18 cellular contexts compared by ENCODE assay signal in the genomic region with DNA sequence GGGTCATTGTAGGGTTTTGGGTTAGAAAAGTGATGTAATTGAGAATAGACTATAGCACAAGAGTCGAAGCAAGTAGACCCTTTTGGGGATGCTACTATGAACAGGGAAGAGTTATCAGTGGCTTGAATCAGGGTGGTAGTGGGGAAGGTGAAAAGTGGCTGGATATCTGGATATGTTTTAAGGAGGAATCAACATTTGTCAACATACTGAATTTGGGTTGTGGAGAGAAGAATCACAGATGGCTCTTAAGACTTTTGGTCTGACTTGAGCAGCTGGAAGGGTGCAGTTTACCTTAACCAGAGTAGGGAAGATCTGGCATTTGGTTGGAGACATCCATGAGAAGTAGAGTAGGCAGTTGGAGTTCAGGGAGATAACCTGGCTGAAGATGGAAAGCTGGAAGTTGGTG. TPM values are rescaled to one million over a fixed set of nuclear protein-coding genes. Genes with fewer than 3 reads are reported as not detected.
A peak's percentile ranks its signal among the peaks of the same experiment; 100 is the strongest.
DNase-seq lines count a peak whose midpoint lies in the region; ATAC-seq, FAIRE-seq and TF ChIP-seq lines count a peak whose summit lies in the region.
"Had no signal": no experiment of that assay in that cellular context is flagged by ENCODE, and none has a peak within 500 bp of the region (broad histone marks: within the 10 kb centered on the region; RNA-seq: fewer than 3 reads in every experiment).

No MANE protein-coding gene starts in this region.

- H2AFZ ChIP-seq in SK-N-SH (ENCODE audit: low read depth) (no peak overlapping the region), K562 (ENCODE audit: low read depth, low read length) (no peak overlapping the region)

- no peaks in the 10 kb centered on the region for H3K9me1 ChIP-seq in K562 (ENCODE audit: control insufficient read depth, insufficient read depth, low read length)

- H3K27ac ChIP-seq in SK-N-SH (ENCODE audit: low read depth in 2 of 2, low read length in 1 of 2) (no peak overlapping the region), K562 (ENCODE audit: extremely low read depth, low read depth, low read length) (no peak overlapping the region)

- WGBS in SK-N-SH (ENCODE audit: low lambda C conversion rate), result 96% methylated on average over 1 of the region's 1 CpG
- 0% methylated on average over 1 of the region's 1 CpG for WGBS in K562 (ENCODE audit: insufficient coverage, low coverage, missing lambda C conversion rate)

- peak overlapping the region; percentile 2; the same call in 1 of the 2 replicates for H3K27ac Mint-ChIP-seq in HFFc6

- no peaks in the 10 kb centered on the region for H3K9me2 ChIP-seq in SK-N-SH

- H3K27me3 ChIP-seq in SK-N-SH (ENCODE audit: insufficient read depth) (no peaks in the 10 kb centered on the region), K562 (ENCODE audit: control insufficient read depth in 2 of 2, insufficient read depth in 2 of 2, low read length in 2 of 2) (no peaks in the 10 kb centered on the region)
- H3K27me3 ChIP-seq: BE2C had no signal

- H3K4me1 ChIP-seq in SK-N-SH (ENCODE audit: control insufficient read depth in 1 of 2, insufficient read depth in 2 of 2, low read depth in 1 of 2, low read length in 1 of 2) (no peaks in the 10 kb centered on the region), K562 (replicated peaks in 1 of 2; ENCODE audit: control insufficient read depth in 2 of 2, insufficient read depth in 2 of 2, low read length in 2 of 2) (no peaks in the 10 kb centered on the region)
- H3K4me1 ChIP-seq: BE2C had no signal

- peaks cover 15% of the 10 kb centered on the region for H3K4me1 Mint-ChIP-seq in HFFc6 (ENCODE audit: low read depth)

- ATAC-seq in SK-N-SH treated with all-trans-retinoic acid at 6 μM for 48 hours, result no peak
- ATAC-seq in K562, result no peak
- no peak for ATAC-seq in GM19397 (IDR thresholded peaks at IDR 0.05; ENCODE audit: unreplicated experiment)

- BruUV-seq in K562 (replicated peaks; lab: Mats Ljungman, UMichigan), result no TSS peak

- TF ChIP-seq POLR2A in K562 (conservative IDR thresholded peaks at IDR 0.05), result peak; percentile 54

- TF ChIP-seq RAD21 in SK-N-SH (IDR thresholded peaks at IDR 0.05; ENCODE audit: low read length) (no peak), K562 (CRISPR knock-in tag; conservative IDR thresholded peaks at IDR 0.05 in 1 of 2, IDR thresholded peaks at IDR 0.05 in 1 of 2) (no peak)

- no peaks in the 10 kb centered on the region; the same call in 1 of the 2 replicates for H3K27me3 Mint-ChIP-seq in HFFc6 (ENCODE audit: insufficient read depth)

- H3K79me2 ChIP-seq in SK-N-SH (ENCODE audit: insufficient read depth) (no peaks in the 10 kb centered on the region), K562 (ENCODE audit: control insufficient read depth, insufficient read depth, low read length) (no peaks in the 10 kb centered on the region)

- H4K20me1 ChIP-seq in SK-N-SH (ENCODE audit: insufficient read depth) (no peaks in the 10 kb centered on the region), K562 (replicated peaks; ENCODE audit: control insufficient read depth, insufficient read depth, low read length) (no peaks in the 10 kb centered on the region)

- no peak for TF ChIP-seq CTCF in SK-N-SH (IDR thresholded peaks at IDR 0.05)
- no peak for TF ChIP-seq CTCF in HFFc6 (IDR thresholded peaks at IDR 0.05)
- no peak for TF ChIP-seq CTCF in K562 (IDR thresholded peaks at IDR 0.05 in 2 of 3, conservative IDR thresholded peaks at IDR 0.05 in 1 of 3; ENCODE audit: insufficient read depth in 2 of 3, low read depth in 1 of 3, low read length in 3 of 3)

- TF ChIP-seq EP300 in SK-N-SH (IDR thresholded peaks at IDR 0.05; ENCODE audit: borderline replicate concordance in 1 of 2, low read depth in 1 of 2, low read length in 1 of 2) (no peak), K562 (IDR thresholded peaks at IDR 0.05; ENCODE audit: low read length) (no peak)

- no peak for FAIRE-seq in K562 (lab: Jason Lieb, UNC)
- FAIRE-seq: H1 had no signal

- CTCF ChIA-PET in SK-N-SH (lab: Yijun Ruan, JAX) (interaction anchor here (0.6 to 0.7 kb wide), 2 partner anchors 536 to 551 kb away, joined by 3 read pairs; no protein-coding TSS in a partner anchor), K562 (lab: Yijun Ruan, JAX; ENCODE audit: low intra/inter-chr PET ratio) (no interaction called here)

- no peak overlapping the region for H3K4me3 ChIP-seq in SK-N-SH (ENCODE audit: low read depth in 2 of 2, low read length in 1 of 2)
- no peak overlapping the region for H3K4me3 ChIP-seq in K562

- H3K36me3 ChIP-seq in SK-N-SH (replicated peaks in 1 of 2; ENCODE audit: control insufficient read depth in 1 of 2, insufficient read depth in 2 of 2, low read length in 1 of 2) (peaks cover 14 to 32% of the 10 kb centered on the region in 2 experiments), K562 (ENCODE audit: control insufficient read depth, insufficient read depth, low read length) (no peaks in the 10 kb centered on the region)
- H3K36me3 ChIP-seq: BE2C had no signal

- H3K36me3 Mint-ChIP-seq in HFFc6 (ENCODE audit: low read depth), result no peaks in the 10 kb centered on the region

- no peak overlapping the region for H3K4me2 ChIP-seq in SK-N-SH
- no peak overlapping the region for H3K4me2 ChIP-seq in K562 (ENCODE audit: insufficient read depth, low read length)

- POLR2A ChIA-PET in SK-N-SH (lab: Yijun Ruan, JAX), result no interaction called here
- POLR2A ChIA-PET in K562 (lab: Yijun Ruan, JAX), result no interaction called here

- peaks cover 42% of the 10 kb centered on the region for H3F3A ChIP-seq in SK-N-SH (replicated peaks; ENCODE audit: insufficient read depth)

- H3K9ac ChIP-seq in SK-N-SH (no peak overlapping the region), K562 (ENCODE audit: insufficient read depth in 1 of 2, low read depth in 2 of 2, low read length in 2 of 2) (no peak overlapping the region)

- no peaks in the 10 kb centered on the region for H3K9me3 ChIP-seq in SK-N-SH
- H3K9me3 ChIP-seq in K562 (replicated peaks; ENCODE audit: control insufficient read depth, insufficient read depth, low read depth, low read length), result no peaks in the 10 kb centered on the region
- H3K9me3 ChIP-seq: BE2C had no signal

- no peak overlapping the region for H3K4me3 Mint-ChIP-seq in HFFc6

- no peaks in the 10 kb centered on the region for H3K9me3 Mint-ChIP-seq in HFFc6

- DNase-seq in SK-N-SH, result no peak
- peak; percentile 7 for DNase-seq in Caki2 (ENCODE audit: low read depth)
- no peak for DNase-seq in HFFc6
- DNase-seq in K562 (ENCODE audit: extremely low read depth in 1 of 4, low spot score in 3 of 4), result no peak
- DNase-seq in ureter (ENCODE audit: low spot score), result no peak
- no peak for DNase-seq in SKM-1 treated with dmso at 0.1 percent for 144 hours (lab: John Stamatoyannopoulos, UW; ENCODE audit: unreplicated experiment)
- DNase-seq: BE2C, NCI-H1092, NCI-H1436, NCI-H187 treated with DMSO at 0.1 percent for 48 hours, NCI-H2107, NCI-H2227 treated with DMSO at 0.1 percent for 48 hours, NCI-H510A treated with DMSO at 0.1 percent for 48 hours, OCI-M1, Right ventricle myocardium superior had no signal

- in situ Hi-C loops in Caki2 (cut with HindIII; ENCODE audit: low pct_unique_long_range_greater_than_20kb, low sequenced_read_pairs) (loop anchor here (10.0 kb wide), 1 partner anchor 177 kb away; no protein-coding TSS in a partner anchor), K562 (cut with MboI) (loop anchor here (5.0 kb wide), 1 partner anchor 285 kb away; no protein-coding TSS in a partner anchor)

- intact Hi-C loops in K562 (cut with micrococcal nuclease), result no loop called here

TF ChIP-seq in SK-N-SH treated with all-trans-retinoic acid at 6 μM for 48 hours, 23 proteins besides CTCF, POLR2A, EP300 and RAD21 (continues in another document):
- TF ChIP-seq ZC3H10 (CRISPR knock-in tag; IDR thresholded peaks at IDR 0.05), result no peak

TF ChIP-seq in SK-N-SH, 30 proteins besides CTCF, POLR2A, EP300 and RAD21 (continues in another document):
- TF ChIP-seq JUND (IDR thresholded peaks at IDR 0.05) (no peak), RXRA (IDR thresholded peaks at IDR 0.05; ENCODE audit: borderline replicate concordance, low read depth) (no peak), MXI1 (IDR thresholded peaks at IDR 0.05; ENCODE audit: low read depth, low read length) (no peak)
- TF ChIP-seq, protein P1, sequence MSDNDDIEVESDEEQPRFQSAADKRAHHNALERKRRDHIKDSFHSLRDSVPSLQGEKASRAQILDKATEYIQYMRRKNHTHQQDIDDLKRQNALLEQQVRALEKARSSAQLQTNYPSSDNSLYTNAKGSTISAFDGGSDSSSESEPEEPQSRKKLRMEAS (IDR thresholded peaks at IDR 0.05; ENCODE audit: low read depth), result no peak

TF ChIP-seq in K562, 482 proteins besides CTCF, POLR2A, EP300 and RAD21:
- TF ChIP-seq ZBTB17 (CRISPR knock-in tag; IDR thresholded peaks at IDR 0.05) (no peak), SUPT5H (IDR thresholded peaks at IDR 0.05) (0 out of 2 replicates have a peak, but pooled peaks have one; percentile 47), POLR2AphosphoS2 (IDR thresholded peaks at IDR 0.05; ENCODE audit: low read length) (0 out of 2 replicates have a peak, but pooled peaks have one; percentile 71)

RNA-seq across cellular contexts. Expression of a gene that starts 38.5 kb away (rescaled TPM):
- 5.0 and 5.2 TPM in 2 replicates for polyA plus RNA-seq in SK-N-SH (2012; rRNA removed)
- polyA plus RNA-seq in SK-N-SH (2012; cell fraction: cytosol; rRNA removed), result 4.7 and 5.7 TPM in 2 replicates
- polyA plus RNA-seq in SK-N-SH (2012; cell fraction: nucleus; rRNA removed), result 3.4 and 13.3 TPM in 2 replicates
- 3.1 and 6.9 TPM in 2 replicates for total RNA-seq in Caki2 (2014; rRNA removed; shearing (Covaris generic); ENCODE audit: low replicate concordance)
- 10 to 100 TPM; 16.6 to 24.8 (median 19.2) TPM for total RNA-seq in HFFc6 (2021; fragmentation: NEBNext Ultra II Directional; extraction: Animal tissue kit (Norgen Biotek cat#: 25700))
- total RNA-seq in K562 (2011; cell fraction: chromatin; rRNA removed; ENCODE audit: low replicate concordance), result 11.0 and 47.8 TPM in 2 replicates
- total RNA-seq in K562 (2011; cell fraction: nucleolus; rRNA removed), result 3.8 and 7.4 TPM in 2 replicates
- total RNA-seq in K562 (2011; cell fraction: nucleoplasm; rRNA removed), result 12.0 and 16.2 TPM in 2 replicates
- 3.9 and 6.5 TPM in 2 replicates for total RNA-seq in K562 (2014; rRNA removed)
- total RNA-seq in K562 (2014; rRNA removed; fragmentation: Illumina TruSeq; extraction: Trizol), result 9.1 and 11.0 TPM in 2 replicates
- total RNA-seq in K562 (2015; rRNA removed; fragmentation: Illumina TruSeq; extraction: Trizol), result 6.9 and 8.3 TPM in 2 replicates
- total RNA-seq in K562 (2021), result 12.2 and 12.4 TPM in 2 replicates
- polyA plus RNA-seq in K562 (2011; rRNA removed), result 12.2 and 13.4 TPM in 2 replicates
- 6.9 and 8.6 TPM in 2 replicates for polyA plus RNA-seq in K562 (2011; cell fraction: cytosol; rRNA removed)
- polyA plus RNA-seq in K562 (2011; cell fraction: nucleus; rRNA removed), result 30.3 and 31.1 TPM in 2 replicates
- 5.6 and 6.0 TPM in 2 replicates for polyA plus RNA-seq in K562 (2012)
- polyA plus RNA-seq in K562 (2014; fragmentation: Illumina TruSeq; extraction: Trizol), result 6.5 and 9.6 TPM in 2 replicates
- polyA plus RNA-seq in K562 (2014; fragmentation: Nextera tagmentation; extraction: Ambion mirVana), result 1 to 10 TPM; 4.4 to 5.1 TPM
- polyA plus RNA-seq in K562 (2014; rRNA removed), result 5.4 and 5.5 TPM in 2 replicates
- 19.8 and 25.5 TPM in 2 replicates for polyA minus RNA-seq in K562 (2011; rRNA and poly(A)+ RNA removed)
- 11.5 and 15.2 TPM in 2 replicates for polyA minus RNA-seq in K562 (2011; cell fraction: cytosol; rRNA and poly(A)+ RNA removed)
- polyA minus RNA-seq in K562 (2011; cell fraction: nucleus; rRNA and poly(A)+ RNA removed), result 12.1 and 17.8 TPM in 2 replicates
- 51.5 TPM for total RNA-seq in ureter
